ENCODE assay signal across 23 cellular contexts in the genomic region with DNA sequence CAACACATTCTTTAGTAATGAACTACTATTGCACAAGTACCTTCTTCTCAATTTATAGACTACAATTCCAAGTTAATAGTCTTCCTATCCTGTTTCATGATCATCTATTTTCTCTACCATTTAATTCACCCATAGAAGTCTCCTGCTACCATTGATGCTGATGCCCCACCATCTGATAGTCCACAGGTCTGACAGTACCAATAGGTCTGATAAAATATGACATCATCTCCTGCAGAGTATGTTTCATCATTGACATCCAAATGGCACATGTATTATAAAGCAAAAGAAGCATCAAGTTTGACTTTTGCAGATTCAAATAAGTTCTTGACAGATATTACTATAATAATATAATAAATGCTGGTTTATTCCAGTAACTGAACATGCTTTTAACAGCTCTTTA.
"Had no signal": no experiment of that assay in that cellular context is flagged by ENCODE, and none has a peak within 500 bp of the region (broad histone marks: within the 10 kb centered on the region; RNA-seq: fewer than 3 reads in every experiment).

No MANE protein-coding gene starts in this region.

- H3K4me3 Mint-ChIP-seq: activated CD8-positive, alpha-beta T cell treated with anti-CD3 and anti-CD28 coated beads, Interleukin-2, amount 10 ng/mL, durations not matched to agents 7 days and 5 days; activated naive CD8-positive, alpha-beta T cell treated with anti-CD3 and anti-CD28 coated beads for 36 hours; activated T-helper 1 cell treated with anti-CD3 and anti-CD28 coated beads, Interleukin-12 subunit alpha, Interleukin-12 subunit beta, Interleukin-2, Interleukin-4 antibody, amounts not matched to agents 30 ng/mL and 10 ng/mL and 1 ng/mL, durations not matched to agents 14 hours and 24 hours and 36 hours; central memory CD8-positive, alpha-beta T cell; nephron; WTC11 had no signal

- H3K27ac Mint-ChIP-seq: activated CD8-positive, alpha-beta T cell treated with anti-CD3 and anti-CD28 coated beads, Interleukin-2, amount 10 ng/mL, durations not matched to agents 7 days and 5 days; activated naive CD8-positive, alpha-beta T cell treated with anti-CD3 and anti-CD28 coated beads for 36 hours; activated T-helper 1 cell treated with anti-CD3 and anti-CD28 coated beads, Interleukin-12 subunit alpha, Interleukin-12 subunit beta, Interleukin-2, Interleukin-4 antibody, amounts not matched to agents 30 ng/mL and 10 ng/mL and 1 ng/mL, durations not matched to agents 14 hours and 24 hours and 36 hours; nephron; WTC11 had no signal

- FAIRE-seq: astrocyte, pancreas had no signal

- DNase-seq: activated CD4-positive, alpha-beta T cell treated with anti-CD3 and anti-CD28 coated beads for 48 hours; activated CD8-positive, alpha-beta T cell treated with anti-CD3 and anti-CD28 coated beads, Interleukin-2, amount 10 ng/mL, durations not matched to agents 7 days and 5 days; activated gamma-delta T cell; activated naive CD8-positive, alpha-beta T cell treated with anti-CD3 and anti-CD28 coated beads for 36 hours; esophagus squamous epithelium; gastrocnemius medialis; hippocampal formation; left ventricle myocardium inferior; mammary epithelial cell; midbrain; pancreas; psoas muscle; stimulated activated CD4-positive, alpha-beta T cell treated with anti-CD3 and anti-CD28 coated beads, Interleukin-4, amount 100 ng/mL, for 24 hours; stimulated activated naive CD4-positive, alpha-beta T cell treated with Interleukin-2 at 50 U/mL for 16 hours; T-helper 9 cell; thyroid gland had no signal

- H3K9me3 ChIP-seq: esophagus squamous epithelium, gastrocnemius medialis, left ventricle myocardium inferior, pancreas, psoas muscle, right atrium auricular region, thyroid gland had no signal

- H3K27me3 ChIP-seq: esophagus squamous epithelium, gastrocnemius medialis, pancreas, right atrium auricular region, thyroid gland had no signal

- H3K4me3 ChIP-seq: coronary artery, esophagus squamous epithelium, gastrocnemius medialis, left ventricle myocardium inferior, pancreas, psoas muscle, right atrium auricular region, thyroid gland had no signal

- H3K36me3 ChIP-seq: esophagus squamous epithelium, gastrocnemius medialis, left ventricle myocardium inferior, pancreas, right atrium auricular region, thyroid gland had no signal

- H3K9me3 Mint-ChIP-seq: activated naive CD8-positive, alpha-beta T cell treated with anti-CD3 and anti-CD28 coated beads for 36 hours; activated T-helper 1 cell treated with anti-CD3 and anti-CD28 coated beads, Interleukin-12 subunit alpha, Interleukin-12 subunit beta, Interleukin-2, Interleukin-4 antibody, amounts not matched to agents 30 ng/mL and 10 ng/mL and 1 ng/mL, durations not matched to agents 14 hours and 24 hours and 36 hours; central memory CD8-positive, alpha-beta T cell had no signal

- H3K36me3 Mint-ChIP-seq: WTC11 had no signal

- ATAC-seq: activated CD8-positive, alpha-beta T cell treated with anti-CD3 and anti-CD28 coated beads, Interleukin-2, amount 10 ng/mL, durations not matched to agents 7 days and 5 days; gastrocnemius medialis; pancreas; psoas muscle; WTC11 had no signal

- H3K27ac ChIP-seq: coronary artery, esophagus squamous epithelium, gastrocnemius medialis, left ventricle myocardium inferior, pancreas, psoas muscle, right atrium auricular region, thyroid gland had no signal

- H3K27me3 Mint-ChIP-seq: activated naive CD8-positive, alpha-beta T cell treated with anti-CD3 and anti-CD28 coated beads for 36 hours; central memory CD8-positive, alpha-beta T cell had no signal
